Comparison of ENCODE assay signal across 1 cellular context in the genomic region with DNA sequence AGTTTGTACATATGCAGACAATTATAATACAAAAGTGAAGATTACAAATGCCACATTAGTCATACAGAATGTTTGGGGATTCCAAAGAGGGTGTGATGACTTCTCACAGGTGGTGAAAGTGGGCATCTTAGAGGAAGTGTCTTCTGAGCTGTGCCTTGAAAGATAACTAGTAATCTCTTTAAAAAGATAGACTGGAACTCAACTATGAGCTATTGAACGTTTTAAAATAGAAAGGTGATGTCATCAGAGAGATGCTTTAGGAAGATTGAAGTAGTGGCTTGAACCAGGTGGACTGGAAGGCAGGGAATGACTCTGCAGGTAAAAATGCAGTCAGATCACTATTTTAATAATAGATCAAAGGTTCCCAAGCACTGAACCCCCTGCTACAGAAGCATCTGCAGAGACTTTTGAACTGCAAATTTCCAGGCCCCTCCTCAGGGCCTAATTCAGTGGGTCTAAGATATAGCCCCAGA.
TF ChIP-seq lines count a peak whose summit lies in the region.

No MANE protein-coding gene starts in this region.

TF ChIP-seq in HCT116, 20 proteins besides CTCF, POLR2A, EP300 and RAD21 (continued from another document):
- TF ChIP-seq, protein P1, sequence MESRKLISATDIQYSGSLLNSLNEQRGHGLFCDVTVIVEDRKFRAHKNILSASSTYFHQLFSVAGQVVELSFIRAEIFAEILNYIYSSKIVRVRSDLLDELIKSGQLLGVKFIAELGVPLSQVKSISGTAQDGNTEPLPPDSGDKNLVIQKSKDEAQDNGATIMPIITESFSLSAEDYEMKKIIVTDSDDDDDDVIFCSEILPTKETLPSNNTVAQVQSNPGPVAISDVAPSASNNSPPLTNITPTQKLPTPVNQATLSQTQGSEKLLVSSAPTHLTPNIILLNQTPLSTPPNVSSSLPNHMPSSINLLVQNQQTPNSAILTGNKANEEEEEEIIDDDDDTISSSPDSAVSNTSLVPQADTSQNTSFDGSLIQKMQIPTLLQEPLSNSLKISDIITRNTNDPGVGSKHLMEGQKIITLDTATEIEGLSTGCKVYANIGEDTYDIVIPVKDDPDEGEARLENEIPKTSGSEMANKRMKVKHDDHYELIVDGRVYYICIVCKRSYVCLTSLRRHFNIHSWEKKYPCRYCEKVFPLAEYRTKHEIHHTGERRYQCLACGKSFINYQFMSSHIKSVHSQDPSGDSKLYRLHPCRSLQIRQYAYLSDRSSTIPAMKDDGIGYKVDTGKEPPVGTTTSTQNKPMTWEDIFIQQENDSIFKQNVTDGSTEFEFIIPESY (IDR thresholded peaks at IDR 0.05; ENCODE audit: extremely low read depth, insufficient replicate concordance, low read length): no peak
- TF ChIP-seq, protein P2, sequence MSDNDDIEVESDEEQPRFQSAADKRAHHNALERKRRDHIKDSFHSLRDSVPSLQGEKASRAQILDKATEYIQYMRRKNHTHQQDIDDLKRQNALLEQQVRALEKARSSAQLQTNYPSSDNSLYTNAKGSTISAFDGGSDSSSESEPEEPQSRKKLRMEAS (IDR thresholded peaks at IDR 0.05): peak; percentile 33; the same call in 1 of the 2 replicates
- peak; percentile 46; the same call in 1 of the 2 replicates for TF ChIP-seq SIN3A (IDR thresholded peaks at IDR 0.05; ENCODE audit: low read depth)
- no peak for TF ChIP-seq ZNF274 (IDR thresholded peaks at IDR 0.05; ENCODE audit: low read depth, low read length)
- TF ChIP-seq ZFX (IDR thresholded peaks at IDR 0.05): no peak
- TF ChIP-seq, protein P3, sequence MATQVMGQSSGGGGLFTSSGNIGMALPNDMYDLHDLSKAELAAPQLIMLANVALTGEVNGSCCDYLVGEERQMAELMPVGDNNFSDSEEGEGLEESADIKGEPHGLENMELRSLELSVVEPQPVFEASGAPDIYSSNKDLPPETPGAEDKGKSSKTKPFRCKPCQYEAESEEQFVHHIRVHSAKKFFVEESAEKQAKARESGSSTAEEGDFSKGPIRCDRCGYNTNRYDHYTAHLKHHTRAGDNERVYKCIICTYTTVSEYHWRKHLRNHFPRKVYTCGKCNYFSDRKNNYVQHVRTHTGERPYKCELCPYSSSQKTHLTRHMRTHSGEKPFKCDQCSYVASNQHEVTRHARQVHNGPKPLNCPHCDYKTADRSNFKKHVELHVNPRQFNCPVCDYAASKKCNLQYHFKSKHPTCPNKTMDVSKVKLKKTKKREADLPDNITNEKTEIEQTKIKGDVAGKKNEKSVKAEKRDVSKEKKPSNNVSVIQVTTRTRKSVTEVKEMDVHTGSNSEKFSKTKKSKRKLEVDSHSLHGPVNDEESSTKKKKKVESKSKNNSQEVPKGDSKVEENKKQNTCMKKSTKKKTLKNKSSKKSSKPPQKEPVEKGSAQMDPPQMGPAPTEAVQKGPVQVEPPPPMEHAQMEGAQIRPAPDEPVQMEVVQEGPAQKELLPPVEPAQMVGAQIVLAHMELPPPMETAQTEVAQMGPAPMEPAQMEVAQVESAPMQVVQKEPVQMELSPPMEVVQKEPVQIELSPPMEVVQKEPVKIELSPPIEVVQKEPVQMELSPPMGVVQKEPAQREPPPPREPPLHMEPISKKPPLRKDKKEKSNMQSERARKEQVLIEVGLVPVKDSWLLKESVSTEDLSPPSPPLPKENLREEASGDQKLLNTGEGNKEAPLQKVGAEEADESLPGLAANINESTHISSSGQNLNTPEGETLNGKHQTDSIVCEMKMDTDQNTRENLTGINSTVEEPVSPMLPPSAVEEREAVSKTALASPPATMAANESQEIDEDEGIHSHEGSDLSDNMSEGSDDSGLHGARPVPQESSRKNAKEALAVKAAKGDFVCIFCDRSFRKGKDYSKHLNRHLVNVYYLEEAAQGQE (IDR thresholded peaks at IDR 0.05; ENCODE audit: low read depth): no peak
- no peak; the same call in 1 of the 2 replicates for TF ChIP-seq ELF1 (IDR thresholded peaks at IDR 0.05; ENCODE audit: borderline replicate concordance, low read depth)
- TF ChIP-seq CBX3 (IDR thresholded peaks at IDR 0.05; ENCODE audit: low read depth): peak; percentile 66
- TF ChIP-seq CEBPB (IDR thresholded peaks at IDR 0.05; ENCODE audit: low read depth): peak; percentile 70
TF ChIP-seq in HCT116: peak in this region for 11.
